23 cellular contexts compared by ENCODE assay signal in genomic region chr7:144786079-144786478, GRCh38.
"Had no signal": no experiment of that assay in that cellular context is flagged by ENCODE, and none has a peak within 500 bp of the region (broad histone marks: within the 10 kb centered on the region; RNA-seq: fewer than 3 reads in every experiment).

No MANE protein-coding gene starts in this region.

- H3K4me3 Mint-ChIP-seq: activated CD4-positive, alpha-beta T cell treated with anti-CD3 and anti-CD28 coated beads for 36 hours; activated naive CD8-positive, alpha-beta T cell; activated T-cell treated with anti-CD3 and anti-CD28 coated beads, Interleukin-2, amount 50 U/mL, for 24 hours; activated T-helper 17 cell treated with anti-CD3 and anti-CD28 coated beads, Interleukin-2, amount 50 U/mL, for 72 hours; immature natural killer cell; mesothelial cell of epicardium; naive thymus-derived CD8-positive, alpha-beta T cell; stimulated activated memory B cell treated with anti-CD40 and anti-IgM and Interleukin-4, amounts not matched to agents 10 μg/mL and 1 μg/mL and 100 μg/mL, for 72 hours had no signal

- H3K27me3 Mint-ChIP-seq: activated CD4-positive, alpha-beta T cell treated with anti-CD3 and anti-CD28 coated beads for 36 hours; activated naive CD8-positive, alpha-beta T cell; activated T-cell treated with anti-CD3 and anti-CD28 coated beads, Interleukin-2, amount 50 U/mL, for 24 hours; activated T-helper 17 cell treated with anti-CD3 and anti-CD28 coated beads, Interleukin-2, amount 50 U/mL, for 72 hours; naive thymus-derived CD8-positive, alpha-beta T cell; stimulated activated memory B cell treated with anti-CD40 and anti-IgM and Interleukin-4, amounts not matched to agents 10 μg/mL and 1 μg/mL and 100 μg/mL, for 72 hours had no signal

- H3K36me3 ChIP-seq: adrenal gland, ascending aorta, brain microvascular endothelial cell, left ventricle myocardium inferior, sigmoid colon, transverse colon had no signal

- H3K4me1 ChIP-seq: adrenal gland, left ventricle myocardium inferior, sigmoid colon, transverse colon had no signal

- H3K4me3 ChIP-seq: adrenal gland, ascending aorta, hepatocyte, left ventricle myocardium inferior, sigmoid colon, smooth muscle cell, transverse colon had no signal

- H3K9me3 Mint-ChIP-seq: activated T-cell treated with anti-CD3 and anti-CD28 coated beads, Interleukin-2, amount 50 U/mL, for 24 hours; activated T-helper 17 cell treated with anti-CD3 and anti-CD28 coated beads, Interleukin-2, amount 50 U/mL, for 72 hours; immature natural killer cell; mesothelial cell of epicardium; naive thymus-derived CD8-positive, alpha-beta T cell; stimulated activated memory B cell treated with anti-CD40 and anti-IgM and Interleukin-4, amounts not matched to agents 10 μg/mL and 1 μg/mL and 100 μg/mL, for 72 hours had no signal

- H3K27me3 ChIP-seq: adrenal gland, ascending aorta, brain microvascular endothelial cell, hepatocyte, sigmoid colon, transverse colon had no signal

- ATAC-seq: esophagus mucosa; naive thymus-derived CD8-positive, alpha-beta T cell; stimulated activated memory B cell treated with anti-CD40 and anti-IgM and Interleukin-4, amounts not matched to agents 10 μg/mL and 1 μg/mL and 100 μg/mL, for 72 hours had no signal

- H3K4me1 Mint-ChIP-seq: activated T-helper 17 cell treated with anti-CD3 and anti-CD28 coated beads, Interleukin-2, amount 50 U/mL, for 72 hours; mesothelial cell of epicardium had no signal

- H3K27ac ChIP-seq: adrenal gland, ascending aorta, brain microvascular endothelial cell, hepatocyte, left ventricle myocardium inferior, sigmoid colon, transverse colon had no signal

- DNase-seq: activated CD4-positive, alpha-beta T cell treated with anti-CD3 and anti-CD28 coated beads for 36 hours; activated CD4-positive, alpha-beta T cell treated with anti-CD3 and anti-CD28 coated beads, Interleukin-2, amount 50 U/mL, for 4 hours; activated CD8-positive, alpha-beta memory T cell treated with anti-CD3 and anti-CD28 coated beads for 24 hours; activated CD8-positive, alpha-beta memory T cell treated with anti-CD3 and anti-CD28 coated beads, Interleukin-2, amount 50 U/mL, for 4 hours; activated T-cell treated with anti-CD3 and anti-CD28 coated beads, Interleukin-2, amount 50 U/mL, for 24 hours; adrenal gland; brain microvascular endothelial cell; effector memory CD4-positive, alpha-beta T cell; foreskin melanocyte; left ventricle myocardium inferior; sigmoid colon; stimulated activated CD4-positive, alpha-beta T cell treated with anti-CD3 and anti-CD28 coated beads, Interleukin-15, amount 100 ng/mL, for 24 hours; transverse colon had no signal

- H3K9me3 ChIP-seq: adrenal gland, ascending aorta, left ventricle myocardium inferior, sigmoid colon, transverse colon had no signal

- H3K4me2 ChIP-seq: hepatocyte, smooth muscle cell had no signal

- H3K36me3 Mint-ChIP-seq: immature natural killer cell, mesothelial cell of epicardium had no signal

- H3K27ac Mint-ChIP-seq: activated CD4-positive, alpha-beta T cell treated with anti-CD3 and anti-CD28 coated beads for 36 hours; activated naive CD8-positive, alpha-beta T cell; activated T-cell treated with anti-CD3 and anti-CD28 coated beads, Interleukin-2, amount 50 U/mL, for 24 hours; immature natural killer cell; mesothelial cell of epicardium; naive thymus-derived CD8-positive, alpha-beta T cell; stimulated activated memory B cell treated with anti-CD40 and anti-IgM and Interleukin-4, amounts not matched to agents 10 μg/mL and 1 μg/mL and 100 μg/mL, for 72 hours had no signal

- H3K79me2 ChIP-seq: hepatocyte had no signal

- H2AFZ ChIP-seq: hepatocyte had no signal
